Comparison of ENCODE assay signal across 8 cellular contexts in genomic region chr7:137879357-137880158, GRCh38. TPM values are rescaled to one million over a fixed set of nuclear protein-coding genes. Genes with fewer than 3 reads are reported as not detected.
A peak's percentile ranks its signal among the peaks of the same experiment; 100 is the strongest.
DNase-seq lines count a peak whose midpoint lies in the region; ATAC-seq lines count a peak whose summit lies in the region.

No MANE protein-coding gene starts in this region.

- peaks cover 57% of the 10 kb centered on the region for H3K4me1 ChIP-seq in HUES64 (ENCODE audit: insufficient read depth, low read length)

- H3K27ac ChIP-seq in HUES64 (ENCODE audit: low read depth, low read length) (peak overlapping the region; percentile 98), skin epidermis (peak overlapping the region in 18 of 21 experiments; percentile 5 to 77 (median 59))

- H3K4me3 ChIP-seq in HUES64 (ENCODE audit: low read length) (no peak overlapping the region), skin epidermis (no peak overlapping the region)

- H3K36me3 ChIP-seq in HUES64 (ENCODE audit: insufficient read depth, low read length) = peaks cover 57% of the 10 kb centered on the region

- WGBS in HUES64 = 43% methylated on average over 20 of the region's 20 CpGs

- no peaks in the 10 kb centered on the region for H3K27me3 ChIP-seq in HUES64 (ENCODE audit: insufficient read depth, low read length)

- intact Hi-C loops in left colon (cut with DNase I, micrococcal nuclease) = no loop called here

- peak; percentile 51 for ATAC-seq in GM19023 (IDR thresholded peaks at IDR 0.05; ENCODE audit: unreplicated experiment)
- no peak for ATAC-seq in GM21381 (IDR thresholded peaks at IDR 0.05; ENCODE audit: unreplicated experiment)
- no peak for ATAC-seq in left colon

- H3K9ac ChIP-seq in HUES64 (ENCODE audit: low read depth, low read length) = peak overlapping the region; percentile 55

- DNase-seq in fibroblast of peridontal ligament (ENCODE audit: extremely low read depth) (peak; percentile 38), pons (ENCODE audit: low spot score) (no peak), left colon (no peak)
- no peak for DNase-seq in effector CD8-positive, alpha-beta T cell (lab: John Stamatoyannopoulos, UW)

- H3K9me3 ChIP-seq in HUES64 (ENCODE audit: insufficient read depth, low read depth, low read length) = 0 out of 2 replicates have a peak, but pooled peaks cover 8% of the 10 kb centered on the region

RNA-seq across cellular contexts. Expression of gene DGKI, which starts 32.8 kb away (rescaled TPM):
- polyA plus RNA-seq in HUES64 (2013, experiment 1 of 2) = 0.75 TPM
- 1.1 TPM for polyA plus RNA-seq in HUES64 (2013, experiment 2 of 2)
- under 1 TPM; 0.24 to 0.34 TPM for total RNA-seq in left colon
